Comparison of ENCODE assay signal across 34 cellular contexts in genomic region chr5:86780018-86780417, GRCh38.
DNase-seq lines count a peak whose midpoint lies in the region; ATAC-seq, FAIRE-seq and TF ChIP-seq lines count a peak whose summit lies in the region.
"Had no signal": no experiment of that assay in that cellular context is flagged by ENCODE, and none has a peak within 500 bp of the region (broad histone marks: within the 10 kb centered on the region; RNA-seq: fewer than 3 reads in every experiment).

No MANE protein-coding gene starts in this region.

- H3K4me1 Mint-ChIP-seq in central memory CD8-positive, alpha-beta T cell: no peaks in the 10 kb centered on the region
- no peaks in the 10 kb centered on the region for H3K4me1 Mint-ChIP-seq in activated T-helper 1 cell treated with anti-CD3 and anti-CD28 coated beads, Interleukin-12 subunit alpha, Interleukin-12 subunit beta, Interleukin-2, Interleukin-4 antibody, amounts not matched to agents 30 ng/mL and 10 ng/mL and 1 ng/mL, durations not matched to agents 14 hours and 24 hours and 36 hours (ENCODE audit: low read depth)
- H3K4me1 Mint-ChIP-seq: B cell; CD14-positive monocyte; CD4-positive, alpha-beta memory T cell; CD4-positive, CD25-positive, alpha-beta regulatory T cell; CD8-positive, alpha-beta memory T cell had no signal

- no peak for TF ChIP-seq POLR2A in HepG2 (IDR thresholded peaks at IDR 0.05; ENCODE audit: insufficient read depth in 1 of 2, low read depth in 2 of 2, low read length in 2 of 2)
- TF ChIP-seq POLR2A in right lobe of liver (IDR thresholded peaks at IDR 0.05): no peak

- TF ChIP-seq CTCF in HepG2 (CRISPR knock-in tag; IDR thresholded peaks at IDR 0.05) (no peak), right lobe of liver (IDR thresholded peaks at IDR 0.05) (no peak), HEK293 (tag by site-specific recombination; IDR thresholded peaks at IDR 0.05) (no peak), BE2C (IDR thresholded peaks at IDR 0.05; ENCODE audit: low read depth, low read length) (no peak)

- H3K4me3 Mint-ChIP-seq in central memory CD8-positive, alpha-beta T cell: no peak overlapping the region
- no peak overlapping the region for H3K4me3 Mint-ChIP-seq in activated T-helper 1 cell treated with anti-CD3 and anti-CD28 coated beads, Interleukin-12 subunit alpha, Interleukin-12 subunit beta, Interleukin-2, Interleukin-4 antibody, amounts not matched to agents 30 ng/mL and 10 ng/mL and 1 ng/mL, durations not matched to agents 14 hours and 24 hours and 36 hours
- H3K4me3 Mint-ChIP-seq: B cell; CD14-positive monocyte; CD4-positive, alpha-beta memory T cell; CD4-positive, alpha-beta T cell; CD4-positive, CD25-positive, alpha-beta regulatory T cell; CD8-positive, alpha-beta memory T cell; CD8-positive, alpha-beta T cell had no signal

- POLR2A ChIA-PET in HepG2 (lab: Yijun Ruan, JAX): no interaction called here
- POLR2A ChIA-PET in HEK293 (lab: Yijun Ruan, JAX): no interaction called here

- no peak for TF ChIP-seq RAD21 in HepG2 (CRISPR knock-in tag; IDR thresholded peaks at IDR 0.05)

- H4K20me1 ChIP-seq in HepG2 (ENCODE audit: insufficient read depth, low read length): no peaks in the 10 kb centered on the region
- H4K20me1 ChIP-seq: BLaER1; BLaER1 treated with 17β-estradiol and CSF1 and Interleukin-3, amounts not matched to agents 10 nM and 100 nM had no signal

- ATAC-seq in HepG2 (no peak), right lobe of liver (no peak)
- no peak for ATAC-seq in central memory CD8-positive, alpha-beta T cell (replicated peaks; ENCODE audit: extremely low read depth, poor library complexity, severe bottlenecking)
- ATAC-seq: A549; CD8-positive, alpha-beta T cell had no signal

- intact Hi-C loops in HepG2 (cut with micrococcal nuclease; ENCODE audit: unreplicated experiment) (no loop called here), right lobe of liver (cut with DNase I) (no loop called here)
- intact Hi-C loops in activated T-helper 1 cell treated with anti-CD3 and anti-CD28 coated beads, Interleukin-12 subunit alpha, Interleukin-12 subunit beta, Interleukin-2, Interleukin-4 antibody, amounts not matched to agents 30 ng/mL and 10 ng/mL and 1 ng/mL, durations not matched to agents 14 hours and 24 hours and 36 hours (cut with micrococcal nuclease): no loop called here

- H3K4me3 ChIP-seq in HepG2 (replicated peaks in 1 of 3; ENCODE audit: insufficient read depth in 1 of 3, low read depth in 2 of 3, low read length in 3 of 3): no peak overlapping the region
- H3K4me3 ChIP-seq in right lobe of liver: no peak overlapping the region
- H3K4me3 ChIP-seq in HEK293 (ENCODE audit: low read depth, low read length): no peak overlapping the region
- no peak overlapping the region for H3K4me3 ChIP-seq in BE2C (ENCODE audit: low read depth, low read length)
- H3K4me3 ChIP-seq: A549; BLaER1; BLaER1 treated with 17β-estradiol and CSF1 and Interleukin-3, amounts not matched to agents 10 nM and 100 nM had no signal

- FAIRE-seq in HepG2 (lab: Jason Lieb, UNC): no peak
- FAIRE-seq: A204.1, A549, D721Med had no signal

- H3K9ac ChIP-seq in HepG2 (ENCODE audit: insufficient read depth, low read depth, low read length): no peak overlapping the region
- H3K9ac ChIP-seq: BLaER1; BLaER1 treated with 17β-estradiol and CSF1 and Interleukin-3, amounts not matched to agents 10 nM and 100 nM had no signal

- DNase-seq in HepG2 (ENCODE audit: low spot score) (no peak), right lobe of liver (no peak), BE2C (no peak)
- no peak for DNase-seq in central memory CD8-positive, alpha-beta T cell (ENCODE audit: low spot score in 2 of 2)
- DNase-seq in activated T-helper 1 cell treated with anti-CD3 and anti-CD28 coated beads, Interleukin-12 subunit alpha, Interleukin-12 subunit beta, Interleukin-2, Interleukin-4 antibody, amounts not matched to agents 30 ng/mL and 10 ng/mL and 1 ng/mL, durations not matched to agents 14 hours and 24 hours and 36 hours (ENCODE audit: low spot score): no peak
- DNase-seq: 8988T; ACHN; AML-193; C1 segment of cervical spinal cord; Caco-2; Calu3; CD4-positive, alpha-beta memory T cell; CD4-positive, alpha-beta T cell; CD4-positive, CD25-positive, alpha-beta regulatory T cell; CD8-positive, alpha-beta memory T cell; CD8-positive, alpha-beta T cell; COR-L47; DMS 273 treated with DMSO at 0.1 percent for 48 hours; DMS153; DMS53; DMS79; DMS79 treated with DMSO at 0.1 percent for 48 hours; DND-41; EL had no signal

- H3K9me3 ChIP-seq in HepG2 (ENCODE audit: low read length) (peaks cover 22% of the 10 kb centered on the region), right lobe of liver (no peaks in the 10 kb centered on the region), HEK293 (ENCODE audit: control insufficient read depth, insufficient read depth, low read depth, low read length) (no peaks in the 10 kb centered on the region), BE2C (no peaks in the 10 kb centered on the region)
- H3K9me3 ChIP-seq: A549, BLaER1, Caco-2 had no signal

- no peak overlapping the region for H3K27ac ChIP-seq in HepG2 (ENCODE audit: extremely low read length, insufficient read depth, low read length)
- no peak overlapping the region for H3K27ac ChIP-seq in right lobe of liver
- H3K27ac ChIP-seq in HEK293 (ENCODE audit: extremely low read depth, low read depth, low read length): no peak overlapping the region
- H3K27ac ChIP-seq: 22Rv1; A549; BLaER1; BLaER1 treated with 17β-estradiol and CSF1 and Interleukin-3, amounts not matched to agents 10 nM and 100 nM; C4-2B had no signal

- H3K27me3 ChIP-seq in HepG2 (ENCODE audit: control insufficient read depth in 1 of 2, insufficient read depth in 2 of 2, low read length in 2 of 2) (no peaks in the 10 kb centered on the region), right lobe of liver (no peaks in the 10 kb centered on the region), BE2C (no peaks in the 10 kb centered on the region)
- H3K27me3 ChIP-seq: BLaER1; BLaER1 treated with 17β-estradiol and CSF1 and Interleukin-3, amounts not matched to agents 10 nM and 100 nM had no signal

- H3K4me2 ChIP-seq in HepG2 (ENCODE audit: low read depth, low read length): no peak overlapping the region
- H3K4me2 ChIP-seq: A549; BLaER1; BLaER1 treated with 17β-estradiol and CSF1 and Interleukin-3, amounts not matched to agents 10 nM and 100 nM had no signal

- no peaks in the 10 kb centered on the region for H3K79me2 ChIP-seq in HepG2 (ENCODE audit: insufficient read depth, low read length)

- no peaks in the 10 kb centered on the region for H3K36me3 Mint-ChIP-seq in central memory CD8-positive, alpha-beta T cell (ENCODE audit: insufficient read depth)
- H3K36me3 Mint-ChIP-seq in activated T-helper 1 cell treated with anti-CD3 and anti-CD28 coated beads, Interleukin-12 subunit alpha, Interleukin-12 subunit beta, Interleukin-2, Interleukin-4 antibody, amounts not matched to agents 30 ng/mL and 10 ng/mL and 1 ng/mL, durations not matched to agents 14 hours and 24 hours and 36 hours (ENCODE audit: low read depth): no peaks in the 10 kb centered on the region
- H3K36me3 Mint-ChIP-seq: CD14-positive monocyte; CD4-positive, alpha-beta memory T cell; CD4-positive, CD25-positive, alpha-beta regulatory T cell; CD8-positive, alpha-beta memory T cell; CD8-positive, alpha-beta T cell had no signal

- no peaks in the 10 kb centered on the region for H3K27me3 Mint-ChIP-seq in central memory CD8-positive, alpha-beta T cell
- no peaks in the 10 kb centered on the region for H3K27me3 Mint-ChIP-seq in activated T-helper 1 cell treated with anti-CD3 and anti-CD28 coated beads, Interleukin-12 subunit alpha, Interleukin-12 subunit beta, Interleukin-2, Interleukin-4 antibody, amounts not matched to agents 30 ng/mL and 10 ng/mL and 1 ng/mL, durations not matched to agents 14 hours and 24 hours and 36 hours (ENCODE audit: insufficient read depth)
- H3K27me3 Mint-ChIP-seq: B cell; CD8-positive, alpha-beta memory T cell had no signal

- peaks cover 24% of the 10 kb centered on the region for H3K9me3 Mint-ChIP-seq in central memory CD8-positive, alpha-beta T cell
- H3K9me3 Mint-ChIP-seq in activated T-helper 1 cell treated with anti-CD3 and anti-CD28 coated beads, Interleukin-12 subunit alpha, Interleukin-12 subunit beta, Interleukin-2, Interleukin-4 antibody, amounts not matched to agents 30 ng/mL and 10 ng/mL and 1 ng/mL, durations not matched to agents 14 hours and 24 hours and 36 hours: no peaks in the 10 kb centered on the region
- H3K9me3 Mint-ChIP-seq: CD4-positive, alpha-beta T cell had no signal

- in situ Hi-C loops in HepG2 (cut with HindIII; ENCODE audit: extremely low pct_ligation_motif_present, low pct_unique_long_range_greater_than_20kb): no loop called here

- CTCF ChIA-PET in HepG2 (lab: Yijun Ruan, JAX; ENCODE audit: low intra/inter-chr PET ratio, low total read pairs) (no interaction called here), HEK293 (lab: Yijun Ruan, JAX) (no interaction called here)

- TF ChIP-seq EP300 in HepG2 (IDR thresholded peaks at IDR 0.05; ENCODE audit: low read depth in 2 of 2, low read length in 2 of 2): no peak
- no peak for TF ChIP-seq EP300 in HepG2 (CRISPR knock-in tag; IDR thresholded peaks at IDR 0.05; ENCODE audit: borderline replicate concordance)

- H3K27ac Mint-ChIP-seq in central memory CD8-positive, alpha-beta T cell (ENCODE audit: low read depth): peak overlapping the region; percentile 38
- no peak overlapping the region for H3K27ac Mint-ChIP-seq in activated T-helper 1 cell treated with anti-CD3 and anti-CD28 coated beads, Interleukin-12 subunit alpha, Interleukin-12 subunit beta, Interleukin-2, Interleukin-4 antibody, amounts not matched to agents 30 ng/mL and 10 ng/mL and 1 ng/mL, durations not matched to agents 14 hours and 24 hours and 36 hours
- H3K27ac Mint-ChIP-seq: B cell; CD14-positive monocyte; CD4-positive, alpha-beta memory T cell; CD4-positive, alpha-beta T cell; CD4-positive, CD25-positive, alpha-beta regulatory T cell; CD8-positive, alpha-beta memory T cell; CD8-positive, alpha-beta T cell had no signal

- BruUV-seq in HepG2 (replicated peaks; lab: Mats Ljungman, UMichigan): no TSS peak

- H3K4me1 ChIP-seq in HepG2 (ENCODE audit: insufficient read depth, low read length): no peaks in the 10 kb centered on the region
- H3K4me1 ChIP-seq in right lobe of liver: no peaks in the 10 kb centered on the region
- no peaks in the 10 kb centered on the region for H3K4me1 ChIP-seq in HEK293 (ENCODE audit: control insufficient read depth, insufficient read depth, low read length)
- H3K4me1 ChIP-seq in BE2C: no peaks in the 10 kb centered on the region
- H3K4me1 ChIP-seq: A549; BLaER1; BLaER1 treated with 17β-estradiol and CSF1 and Interleukin-3, amounts not matched to agents 10 nM and 100 nM; Caco-2 had no signal

- H2AFZ ChIP-seq in HepG2 (ENCODE audit: low read length): no peak overlapping the region

- H3K36me3 ChIP-seq in HepG2 (replicated peaks in 1 of 2; ENCODE audit: control insufficient read depth in 1 of 2, insufficient read depth in 2 of 2, low read length in 2 of 2): no peaks in the 10 kb centered on the region
- no peaks in the 10 kb centered on the region for H3K36me3 ChIP-seq in right lobe of liver
- no peaks in the 10 kb centered on the region for H3K36me3 ChIP-seq in HEK293 (ENCODE audit: control insufficient read depth in 2 of 2, insufficient read depth in 1 of 2, low read length in 2 of 2)
- H3K36me3 ChIP-seq in BE2C: no peaks in the 10 kb centered on the region
- H3K36me3 ChIP-seq: BLaER1; BLaER1 treated with 17β-estradiol and CSF1 and Interleukin-3, amounts not matched to agents 10 nM and 100 nM had no signal

TF ChIP-seq in HEK293, 187 proteins besides CTCF, POLR2A, EP300 and RAD21 (continues in another document):
- no peak for TF ChIP-seq ZNF776 (tag by site-specific recombination; IDR thresholded peaks at IDR 0.05; ENCODE audit: borderline replicate concordance)

Comparison
In these comparisons a context has a peak if more than half of its experiments do, and no peak if none do; other contexts are left out.
1. Of the 63 proteins assayed by ChIP-seq in both HepG2 and HEK293: peak only in HepG2: none; only in HEK293: ATF2; in both: none; in neither: 62.